In genomic region chr1:202614379-202615222, GRCh38 we compare ENCODE assay signal across 8 cellular contexts.
A peak's percentile ranks its signal among the peaks of the same experiment; 100 is the strongest.
DNase-seq lines count a peak whose midpoint lies in the region; ATAC-seq, FAIRE-seq and TF ChIP-seq lines count a peak whose summit lies in the region.
"Not testable (repeated sequence)": the region's sequence is repeated elsewhere in the genome, so short reads cannot be mapped to it uniquely, and the experiment has no call there.

No MANE protein-coding gene starts in this region.

- not testable (repeated sequence) for H3K36me3 ChIP-seq in BLaER1; K562 (ENCODE audit: control insufficient read depth, insufficient read depth, low read length); tibial artery

- not testable (repeated sequence) for H3K9me3 ChIP-seq in BLaER1; K562 (replicated peaks; ENCODE audit: control insufficient read depth, insufficient read depth, low read depth, low read length); tibial artery

- TF ChIP-seq POLR2A in K562 (conservative IDR thresholded peaks at IDR 0.05): not testable (repeated sequence)

- in situ Hi-C loops in K562 (cut with MboI): not testable (repeated sequence)

- H3K9me1 ChIP-seq in K562 (ENCODE audit: control insufficient read depth, insufficient read depth, low read length): not testable (repeated sequence)

- intact Hi-C loops in K562 (cut with micrococcal nuclease); tibial artery (cut with DNase I; ENCODE audit: low total_unique reads): not testable (repeated sequence)

- peak overlapping the region; percentile 98 for H3K4me2 ChIP-seq in BLaER1
- not testable (repeated sequence) for H3K4me2 ChIP-seq in K562 (ENCODE audit: insufficient read depth, low read length)

- peak in 1 of 2 experiments; percentile 60; a peak in 2 of 4 replicates for TF ChIP-seq RAD21 in K562 (CRISPR knock-in tag; conservative IDR thresholded peaks at IDR 0.05 in 1 of 2, IDR thresholded peaks at IDR 0.05 in 1 of 2)

- TF ChIP-seq EP300 in K562 (IDR thresholded peaks at IDR 0.05; ENCODE audit: low read length): not testable (repeated sequence)

- not testable (repeated sequence) for H3K36me3 Mint-ChIP-seq in naive B cell

- H3K9ac ChIP-seq in BLaER1: not testable (repeated sequence)
- 0 out of 4 replicates have a peak overlapping the region, but pooled peaks of 1 of the 2 experiments have one; percentile 45 for H3K9ac ChIP-seq in K562 (ENCODE audit: insufficient read depth in 1 of 2, low read depth in 2 of 2, low read length in 2 of 2)

- POLR2A ChIA-PET in RWPE1 (lab: Yijun Ruan, JAX; ENCODE audit: low non-redundant PET); K562 (lab: Yijun Ruan, JAX): not testable (repeated sequence)

- not testable (repeated sequence) for BruUV-seq in K562 (replicated peaks; lab: Mats Ljungman, UMichigan)

- H3K9me3 Mint-ChIP-seq in naive B cell: not testable (repeated sequence)

- not testable (repeated sequence) for FAIRE-seq in K562 (lab: Jason Lieb, UNC)

- CTCF ChIA-PET in RWPE1 (lab: Yijun Ruan, JAX): interaction anchor here (0.5 to 1.3 kb wide), 7 partner anchors 14 to 272 kb away, joined by 3 to 6 read pairs (median 4); no protein-coding TSS in a partner anchor
- CTCF ChIA-PET in K562 (lab: Yijun Ruan, JAX; ENCODE audit: low intra/inter-chr PET ratio): interaction anchor here (0.7 to 1.1 kb wide), 4 partner anchors 43 to 872 kb away, joined by 3 to 6 read pairs (median 4); no protein-coding TSS in a partner anchor

- not testable (repeated sequence) for H3K27me3 ChIP-seq in BLaER1, tibial artery
- peaks cover 7 to 60% of the 10 kb centered on the region in 2 experiments; a peak in 3 of 5 replicates for H3K27me3 ChIP-seq in K562 (ENCODE audit: control insufficient read depth in 2 of 2, insufficient read depth in 2 of 2, low read length in 2 of 2)

- H3K4me3 ChIP-seq in BLaER1; K562; foreskin fibroblast (ENCODE audit: low read depth in 1 of 2, low read length in 2 of 2); tibial artery: not testable (repeated sequence)

- peak; percentile 36 for DNase-seq in H4 (ENCODE audit: low spot score)
- peak; percentile 32 for DNase-seq in NCI-H1694 treated with DMSO at 0.1 percent for 48 hours (lab: John Stamatoyannopoulos, UW)
- not testable (repeated sequence) for DNase-seq in RWPE1 (ENCODE audit: low spot score); K562 (ENCODE audit: extremely low read depth in 1 of 4, low spot score in 3 of 4); naive B cell
- DNase-seq in foreskin fibroblast: peak in 1 of 2 donors; percentile 53
- peak in 1 of 2 donors; percentile 8 for DNase-seq in tibial artery

- H2AFZ ChIP-seq in K562 (ENCODE audit: low read depth, low read length): not testable (repeated sequence)

- H3K27ac ChIP-seq in BLaER1 (peak overlapping the region; percentile 78), tibial artery (peak overlapping the region; percentile 62 to 78)
- H3K27ac ChIP-seq in RWPE1; K562 (ENCODE audit: extremely low read depth, low read depth, low read length): not testable (repeated sequence)

- H3K27ac Mint-ChIP-seq in naive B cell: not testable (repeated sequence)

- H3K4me1 ChIP-seq in BLaER1 (peaks cover 61% of the 10 kb centered on the region), tibial artery (peaks cover 0 to 55% (median 32%) of the 10 kb centered on the region in 4 donors)
- not testable (repeated sequence) for H3K4me1 ChIP-seq in K562 (replicated peaks in 1 of 2; ENCODE audit: control insufficient read depth in 2 of 2, insufficient read depth in 2 of 2, low read length in 2 of 2)

- peak overlapping the region in 7 of 8 donors; percentile 44 to 91 (median 71) for H3K4me3 Mint-ChIP-seq in naive B cell

- TF ChIP-seq CTCF in RWPE1 (conservative IDR thresholded peaks at IDR 0.05; ENCODE audit: low read depth) (0 out of 2 replicates have a peak, but pooled peaks have one; percentile 13), K562 (IDR thresholded peaks at IDR 0.05 in 2 of 3, conservative IDR thresholded peaks at IDR 0.05 in 1 of 3; ENCODE audit: insufficient read depth in 2 of 3, low read depth in 1 of 3, low read length in 3 of 3) (peak in 2 of 3 experiments; percentile 25 to 52; a peak in 2 of 6 replicates), foreskin fibroblast (IDR thresholded peaks at IDR 0.05; ENCODE audit: low read depth, low read length) (peak; percentile 21)
- TF ChIP-seq CTCF in tibial artery (IDR thresholded peaks at IDR 0.05): not testable (repeated sequence)

- WGBS in K562 (ENCODE audit: insufficient coverage, low coverage, missing lambda C conversion rate): 9% methylated on average over 11 of the region's 11 CpGs

- peaks cover 24% of the 10 kb centered on the region for H4K20me1 ChIP-seq in BLaER1
- not testable (repeated sequence) for H4K20me1 ChIP-seq in K562 (replicated peaks; ENCODE audit: control insufficient read depth, insufficient read depth, low read length)

- peak; percentile 56 for ATAC-seq in K562
- not testable (repeated sequence) for ATAC-seq in naive B cell (ENCODE audit: low read depth in 2 of 2)

- peaks cover 42 to 62% (median 51%) of the 10 kb centered on the region in 3 donors for H3K4me1 Mint-ChIP-seq in naive B cell

- H3K27me3 Mint-ChIP-seq in naive B cell: not testable (repeated sequence)

- H3K79me2 ChIP-seq in K562 (ENCODE audit: control insufficient read depth, insufficient read depth, low read length): not testable (repeated sequence)
